ENCODE assay signal across 33 cellular contexts in genomic region chr14:46417066-46417465, GRCh38.
"Had no signal": no experiment of that assay in that cellular context is flagged by ENCODE, and none has a peak within 500 bp of the region (broad histone marks: within the 10 kb centered on the region; RNA-seq: fewer than 3 reads in every experiment).

No MANE protein-coding gene starts in this region.

- DNase-seq: Karpas-422, Kasumi-1, MG63, MM.1S, MV-4-11, NCI-H1048, NCI-H1092, NCI-H1092 treated with DMSO at 0.1 percent for 48 hours, NCI-H1105, NCI-H1105 treated with DMSO at 0.1 percent for 48 hours, NCI-H1417, NCI-H1417 treated with DMSO at 0.1 percent for 48 hours, NCI-H1436, NCI-H1436 treated with DMSO at 0.1 percent for 48 hours, NCI-H146, NCI-H1694, NCI-H1694 treated with DMSO at 0.1 percent for 48 hours, NCI-H187, NCI-H187 treated with DMSO at 0.1 percent for 48 hours, NCI-H1930, NCI-H2029, NCI-H2029 treated with DMSO at 0.1 percent for 48 hours, NCI-H2081, NCI-H2081 treated with DMSO at 0.1 percent for 48 hours, NCI-H2107, NCI-H2171, NCI-H2171 treated with DMSO at 0.1 percent for 48 hours, NCI-H2227 treated with DMSO at 0.1 percent for 48 hours, NCI-H226, NCI-H345, NCI-H446, NCI-H446 treated with DMSO at 0.1 percent for 48 hours, NCI-H510A had no signal
